20 cellular contexts compared by ENCODE assay signal in the genomic region with DNA sequence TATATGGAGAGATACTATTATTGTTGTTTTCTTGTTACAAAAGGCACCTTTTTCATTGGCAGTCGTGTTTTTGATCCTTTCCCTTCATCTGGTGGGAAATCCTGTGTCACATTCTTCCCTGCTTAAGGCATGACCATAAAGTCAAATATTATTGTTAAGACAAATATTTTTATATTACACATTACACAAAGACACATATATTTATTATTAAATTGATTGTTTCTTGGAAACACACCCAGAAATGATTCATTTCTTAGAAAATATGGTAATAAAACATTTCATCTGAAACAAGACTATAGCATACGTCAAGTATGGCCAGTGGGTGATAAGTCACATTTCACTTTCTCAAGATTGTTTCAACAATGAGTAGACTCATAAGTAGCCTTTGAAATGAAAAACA.
DNase-seq lines count a peak whose midpoint lies in the region; ATAC-seq, FAIRE-seq and TF ChIP-seq lines count a peak whose summit lies in the region.
"Had no signal": no experiment of that assay in that cellular context is flagged by ENCODE, and none has a peak within 500 bp of the region (broad histone marks: within the 10 kb centered on the region; RNA-seq: fewer than 3 reads in every experiment).

No MANE protein-coding gene starts in this region.

- no peaks in the 10 kb centered on the region for H3K27me3 ChIP-seq in ACC112 (ENCODE audit: insufficient read depth, low read length)
- peaks cover 12% of the 10 kb centered on the region for H3K27me3 ChIP-seq in IMR-90 (ENCODE audit: control insufficient read depth, insufficient read depth, low read length)
- H3K27me3 ChIP-seq in endothelial cell of umbilical vein (ENCODE audit: control insufficient read depth in 2 of 2, insufficient read depth in 2 of 2, low read length in 2 of 2), result no peaks in the 10 kb centered on the region
- no peaks in the 10 kb centered on the region for H3K27me3 ChIP-seq in Karpas-422 (ENCODE audit: low read length)
- H3K27me3 ChIP-seq: BE2C had no signal

- H3K4ac ChIP-seq in IMR-90 (ENCODE audit: low read depth, low read length), result no peak overlapping the region

- peak; percentile 65 for ATAC-seq in IMR-90 (ENCODE audit: low read depth)

- BruUV-seq in IMR-90 (replicated peaks; lab: Mats Ljungman, UMichigan) (no TSS peak), endothelial cell of umbilical vein (replicated peaks; lab: Mats Ljungman, UMichigan) (no TSS peak)

- H3K23ac ChIP-seq in IMR-90 (ENCODE audit: low read depth, low read length), result no peak overlapping the region

- H3K9me3 ChIP-seq in IMR-90 (ENCODE audit: control insufficient read depth, insufficient read depth, low read length) (no peaks in the 10 kb centered on the region), endothelial cell of umbilical vein (replicated peaks; ENCODE audit: control insufficient read depth, insufficient read depth, low read length) (peaks cover 2% of the 10 kb centered on the region), Karpas-422 (ENCODE audit: low read length) (no peaks in the 10 kb centered on the region)
- H3K9me3 ChIP-seq: HAP-1 had no signal

- dilution Hi-C loops in IMR-90 (cut with HindIII; ENCODE audit: low sequenced_read_pairs, unreplicated experiment), result no loop called here
- dilution Hi-C loops in endothelial cell of umbilical vein (cut with MboI; ENCODE audit: extremely low pct_ligation_motif_present, low sequenced_read_pairs), result no loop called here

- H3K4me1 ChIP-seq in ACC112 (ENCODE audit: control insufficient read depth, insufficient read depth, low read length, unreplicated experiment) (peaks cover 14% of the 10 kb centered on the region), IMR-90 (ENCODE audit: control insufficient read depth, insufficient read depth, low read length) (peaks cover 1% of the 10 kb centered on the region; the same call in 1 of the 2 replicates), endothelial cell of umbilical vein (ENCODE audit: control insufficient read depth, extremely low read depth, insufficient read depth, low read length) (peaks cover 9% of the 10 kb centered on the region), Karpas-422 (ENCODE audit: low read length) (no peaks in the 10 kb centered on the region)
- H3K4me1 ChIP-seq: Caco-2, HAP-1 had no signal

- H3K79me1 ChIP-seq in IMR-90 (ENCODE audit: low read depth in 1 of 2, low read length in 2 of 2), result no peaks in the 10 kb centered on the region

- no peak overlapping the region for H4K91ac ChIP-seq in IMR-90 (ENCODE audit: insufficient read depth, low read depth, low read length)

- H2AK5ac ChIP-seq in IMR-90 (ENCODE audit: low read depth, low read length), result no peak overlapping the region

- H2AK9ac ChIP-seq in IMR-90 (replicated peaks; ENCODE audit: low read depth, low read length, poor library complexity), result no peak overlapping the region

- no peaks in the 10 kb centered on the region for H3K9me2 ChIP-seq in Karpas-422 (replicated peaks; ENCODE audit: insufficient read depth, low read length)

- TF ChIP-seq POLR2A in IMR-90 (IDR thresholded peaks at IDR 0.05; ENCODE audit: low read depth, low read length) (no peak), endothelial cell of umbilical vein (IDR thresholded peaks at IDR 0.05; ENCODE audit: low read depth, low read length) (no peak)

- no peak for TF ChIP-seq CTCF in IMR-90 (conservative IDR thresholded peaks at IDR 0.05; ENCODE audit: low read depth, low read length)
- no peak for TF ChIP-seq CTCF in endothelial cell of umbilical vein (IDR thresholded peaks at IDR 0.05; ENCODE audit: extremely low read depth in 1 of 2, insufficient read depth in 1 of 2, low read depth in 1 of 2, low read length in 2 of 2)
- TF ChIP-seq CTCF in fibroblast of pulmonary artery (IDR thresholded peaks at IDR 0.05; ENCODE audit: low read length, missing control alignments), result no peak

- H4K8ac ChIP-seq in IMR-90 (ENCODE audit: low read depth in 2 of 2, low read length in 2 of 2), result no peak overlapping the region

- H2BK15ac ChIP-seq in IMR-90 (ENCODE audit: low read depth, low read length), result no peak overlapping the region

- H3K36me3 ChIP-seq in ACC112 (ENCODE audit: insufficient read depth, low read length) (no peaks in the 10 kb centered on the region), IMR-90 (ENCODE audit: control insufficient read depth, insufficient read depth, low read length) (no peaks in the 10 kb centered on the region), endothelial cell of umbilical vein (ENCODE audit: control insufficient read depth in 2 of 2, extremely low read depth in 1 of 2, insufficient read depth in 2 of 2, low read length in 2 of 2) (no peaks in the 10 kb centered on the region), Karpas-422 (ENCODE audit: insufficient read depth, low read length) (no peaks in the 10 kb centered on the region)
- H3K36me3 ChIP-seq: BE2C, HAP-1 had no signal

- H3K79me2 ChIP-seq in ACC112 (ENCODE audit: control insufficient read depth, insufficient read depth, low read length, unreplicated experiment), result no peaks in the 10 kb centered on the region
- H3K79me2 ChIP-seq in endothelial cell of umbilical vein (ENCODE audit: control insufficient read depth, insufficient read depth, low read length), result no peaks in the 10 kb centered on the region
- H3K79me2 ChIP-seq in Karpas-422 (ENCODE audit: low read length), result no peaks in the 10 kb centered on the region

- FAIRE-seq in endothelial cell of umbilical vein (lab: Jason Lieb, UNC), result peak; percentile 65
- FAIRE-seq: D721Med, G401.6, GM12891, GM19239 had no signal

- H3K18ac ChIP-seq in IMR-90 (ENCODE audit: low read depth, low read length), result no peak overlapping the region

- H2BK20ac ChIP-seq in IMR-90 (ENCODE audit: low read depth, low read length), result no peak overlapping the region

- no peak overlapping the region for H2BK120ac ChIP-seq in IMR-90 (ENCODE audit: low read depth, low read length)

- CTCF ChIA-PET in IMR-90 (lab: Yijun Ruan, JAX), result no interaction called here
- CTCF ChIA-PET in endothelial cell of umbilical vein (lab: Charles Lee), result no interaction called here

- in situ Hi-C loops in IMR-90 (cut with MboI; ENCODE audit: low sequenced_read_pairs), result no loop called here

- WGBS in IMR-90 (ENCODE audit: extremely low coverage in 2 of 2, insufficient read length in 1 of 2), 2 experiments, result no CpG with 5 or more reads among the region's 2 CpGs

- H3K14ac ChIP-seq in IMR-90 (replicated peaks; ENCODE audit: low read depth, low read length), result no peak overlapping the region

- H3K4me3 ChIP-seq in ACC112 (ENCODE audit: low read depth, low read length) (no peak overlapping the region), IMR-90 (ENCODE audit: insufficient read depth, low read depth, low read length) (no peak overlapping the region), endothelial cell of umbilical vein (replicated peaks in 1 of 3; ENCODE audit: insufficient read depth in 1 of 3, low read depth in 1 of 3, low read length in 3 of 3) (no peak overlapping the region), fibroblast of pulmonary artery (replicated peaks; ENCODE audit: low read depth, low read length) (no peak overlapping the region), Karpas-422 (ENCODE audit: low read length) (no peak overlapping the region)
- H3K4me3 ChIP-seq: GM23248, HAP-1 had no signal

- DNase-seq in IMR-90, result peak; percentile 31
- DNase-seq in endothelial cell of umbilical vein (ENCODE audit: low read depth, low spot score), result peak; percentile 92
- DNase-seq in fibroblast of pulmonary artery (ENCODE audit: low read depth), result peak; percentile 64
- no peak for DNase-seq in hypothalamus (lab: John Stamatoyannopoulos, UW)
- no peak for DNase-seq in Karpas-422
- DNase-seq in activated effector memory CD4-positive, alpha-beta T cell treated with anti-CD3 and anti-CD28 coated beads, Interleukin-2, amount 50 U/mL, for 16 hours, result no peak
- DNase-seq in NCI-H1417 treated with DMSO at 0.1 percent for 48 hours (lab: John Stamatoyannopoulos, UW), result no peak
- DNase-seq: ACHN; BE2C; C1 segment of cervical spinal cord; Caco-2; CD4-positive, alpha-beta T cell; GM23248 had no signal

- intact Hi-C loops in IMR-90 (cut with micrococcal nuclease), result no loop called here
- intact Hi-C loops in endothelial cell of umbilical vein (cut with micrococcal nuclease), result loop anchor here (2.0 kb wide), 2 partner anchors 70 to 296 kb away; no protein-coding TSS in a partner anchor

- no peaks in the 10 kb centered on the region for H4K20me1 ChIP-seq in IMR-90 (ENCODE audit: insufficient read depth, low read length)
- H4K20me1 ChIP-seq in endothelial cell of umbilical vein (replicated peaks; ENCODE audit: control insufficient read depth, extremely low read depth, insufficient read depth, low read length), result no peaks in the 10 kb centered on the region
- no peaks in the 10 kb centered on the region for H4K20me1 ChIP-seq in Karpas-422 (ENCODE audit: insufficient read depth, low read depth, low read length)

- H3K4me2 ChIP-seq in IMR-90 (ENCODE audit: low read depth, low read length), result no peak overlapping the region
- no peak overlapping the region for H3K4me2 ChIP-seq in endothelial cell of umbilical vein (ENCODE audit: insufficient read depth, low read length)
- no peak overlapping the region for H3K4me2 ChIP-seq in Karpas-422 (ENCODE audit: low read depth, low read length, poor library complexity, severe bottlenecking)

- H3K27ac ChIP-seq in ACC112 (ENCODE audit: low read depth, low read length), result peak overlapping the region; percentile 87
- H3K27ac ChIP-seq in IMR-90 (ENCODE audit: insufficient read depth, low read length), result no peak overlapping the region
- H3K27ac ChIP-seq in endothelial cell of umbilical vein (ENCODE audit: insufficient read depth, low read depth, low read length), result peak overlapping the region; percentile 46
- no peak overlapping the region for H3K27ac ChIP-seq in Karpas-422 (ENCODE audit: low read length)
- H3K27ac ChIP-seq: GM23248, HL-60 had no signal

- H3K9me1 ChIP-seq in IMR-90 (ENCODE audit: insufficient read depth, low read length) (no peaks in the 10 kb centered on the region), endothelial cell of umbilical vein (replicated peaks; ENCODE audit: control insufficient read depth, extremely low read depth, insufficient read depth, low read length) (no peaks in the 10 kb centered on the region)

- no peak overlapping the region for H2AFZ ChIP-seq in ACC112 (ENCODE audit: low read length, unreplicated experiment)
- no peak overlapping the region for H2AFZ ChIP-seq in IMR-90 (replicated peaks; ENCODE audit: low read length, poor library complexity)
- H2AFZ ChIP-seq in endothelial cell of umbilical vein (ENCODE audit: low read depth, low read length), result no peak overlapping the region
- no peak overlapping the region for H2AFZ ChIP-seq in Karpas-422 (ENCODE audit: low read length)
- H2AFZ ChIP-seq: GM23248 had no signal

- TF ChIP-seq RAD21 in IMR-90 (IDR thresholded peaks at IDR 0.05; ENCODE audit: low read length), result no peak

- no peak overlapping the region for H3K56ac ChIP-seq in IMR-90 (ENCODE audit: extremely low read depth, insufficient read depth, low read length)

- no peak overlapping the region; the same call in 1 of the 2 replicates for H4K5ac ChIP-seq in IMR-90 (ENCODE audit: low read depth, low read length)

- POLR2A ChIA-PET in IMR-90 (lab: Charles Lee; ENCODE audit: unreplicated experiment), result no interaction called here
- POLR2A ChIA-PET in endothelial cell of umbilical vein (lab: Charles Lee), result no interaction called here

- H3K9ac ChIP-seq in IMR-90 (ENCODE audit: low read depth, low read length) (no peak overlapping the region), endothelial cell of umbilical vein (replicated peaks; ENCODE audit: extremely low read depth, insufficient read depth, low read length) (no peak overlapping the region), Karpas-422 (ENCODE audit: low read length) (no peak overlapping the region)
- H3K9ac ChIP-seq: GM23248 had no signal

- H2BK5ac ChIP-seq in IMR-90 (ENCODE audit: low read depth, low read length, poor library complexity, severe bottlenecking), result no peak overlapping the region

Comparison
In these comparisons a context has a peak if more than half of its experiments do, and no peak if none do; other contexts are left out.
1. H3K27ac ChIP-seq: peak in ACC112 (single experiment) and endothelial cell of umbilical vein (single experiment); none in IMR-90 (single experiment) and Karpas-422 (single experiment).
2. DNase-seq: peak in IMR-90 (single experiment), endothelial cell of umbilical vein (single experiment) and fibroblast of pulmonary artery (single experiment); none in hypothalamus (0 of 51), Karpas-422 (single experiment), activated effector memory CD4-positive, alpha-beta T cell treated with anti-CD3 and anti-CD28 coated beads, Interleukin-2, amount 50 U/mL, for 16 hours (single experiment) and NCI-H1417 treated with DMSO at 0.1 percent for 48 hours (single experiment).